ENCODE assay signal across 8 cellular contexts in the genomic region with DNA sequence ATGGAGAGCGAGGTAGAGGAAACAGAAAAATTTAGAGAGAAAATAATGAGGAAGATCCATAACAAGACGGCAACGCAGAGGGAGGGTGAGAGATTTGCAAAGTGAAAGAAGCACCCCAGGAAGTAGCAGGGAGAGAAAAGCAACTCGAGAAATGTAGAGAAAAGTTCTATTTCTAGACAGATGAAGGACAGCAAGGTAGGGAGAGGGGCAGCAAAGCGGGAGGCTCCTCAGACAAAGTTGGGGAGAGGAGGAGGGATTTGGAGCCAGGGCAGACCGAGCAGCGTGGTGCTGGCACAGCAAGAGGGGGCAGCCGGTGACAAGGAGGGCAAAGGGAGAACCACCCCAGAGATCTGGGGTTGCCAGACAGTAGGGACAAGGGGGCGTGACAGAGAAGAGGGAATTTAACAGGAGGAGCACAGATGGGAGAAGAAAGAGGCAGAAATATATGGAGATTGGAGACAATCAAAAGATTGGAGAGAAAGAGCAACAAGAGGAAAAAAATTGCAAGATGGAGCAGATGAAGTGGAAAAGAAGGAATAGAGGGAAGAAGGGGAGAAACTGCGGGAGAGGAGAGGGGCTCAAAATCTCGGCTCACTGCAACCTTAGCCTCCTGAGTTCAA. TPM values are rescaled to one million over a fixed set of nuclear protein-coding genes. Genes with fewer than 3 reads are reported as not detected.
DNase-seq lines count a peak whose midpoint lies in the region; ATAC-seq and TF ChIP-seq lines count a peak whose summit lies in the region.

No MANE protein-coding gene starts in this region.

- DNase-seq in DMS79 treated with DMSO at 0.1 percent for 48 hours (lab: John Stamatoyannopoulos, UW) (peak; percentile 42), DMS79 (lab: John Stamatoyannopoulos, UW) (no peak), right cardiac atrium (no peak), sigmoid colon (no peak), NCI-H774 (lab: John Stamatoyannopoulos, UW) (no peak), NCI-H2171 (lab: John Stamatoyannopoulos, UW) (no peak)
- DNase-seq in Jurkat, Clone E6-1 (ENCODE audit: low read depth, low spot score) = no peak
- DNase-seq in activated T-helper 2 cell treated with anti-CD3 and anti-CD28 coated beads, Interferon-gamma antibody, Interleukin-2, Interleukin-4, amounts not matched to agents 10 μg/mL and 5 μg/mL and 100 μg/mL, durations not matched to agents 14 hours and 24 hours and 36 hours (ENCODE audit: low spot score) = no peak

- peaks cover 11% of the 10 kb centered on the region for H3K4me1 Mint-ChIP-seq in activated T-helper 2 cell treated with anti-CD3 and anti-CD28 coated beads, Interferon-gamma antibody, Interleukin-2, Interleukin-4, amounts not matched to agents 10 μg/mL and 5 μg/mL and 100 μg/mL, durations not matched to agents 14 hours and 24 hours and 36 hours (ENCODE audit: low read depth)

- intact Hi-C loops in activated T-helper 2 cell treated with anti-CD3 and anti-CD28 coated beads, Interferon-gamma antibody, Interleukin-2, Interleukin-4, amounts not matched to agents 10 μg/mL and 5 μg/mL and 100 μg/mL, durations not matched to agents 14 hours and 24 hours and 36 hours (cut with micrococcal nuclease) = no loop called here
- intact Hi-C loops in right cardiac atrium (cut with DNase I) (no loop called here), sigmoid colon (cut with DNase I) (no loop called here)

- H3K4me1 ChIP-seq in right cardiac atrium (ENCODE audit: control insufficient read depth, insufficient read depth, low read length) (peaks cover 2% of the 10 kb centered on the region), sigmoid colon (peaks cover 0 to 22% (median 19%) of the 10 kb centered on the region in 4 donors)

- WGBS in right cardiac atrium = 13% methylated on average over 11 of the region's 11 CpGs
- 10 to 12% methylated on average over 11 of the region's 11 CpGs for WGBS in sigmoid colon, 2 donors

- H3K27me3 Mint-ChIP-seq in activated T-helper 2 cell treated with anti-CD3 and anti-CD28 coated beads, Interferon-gamma antibody, Interleukin-2, Interleukin-4, amounts not matched to agents 10 μg/mL and 5 μg/mL and 100 μg/mL, durations not matched to agents 14 hours and 24 hours and 36 hours (ENCODE audit: low read depth) = no peaks in the 10 kb centered on the region

- TF ChIP-seq EP300 in sigmoid colon (IDR thresholded peaks at IDR 0.05) = no peak

- H3K9me3 Mint-ChIP-seq in activated T-helper 2 cell treated with anti-CD3 and anti-CD28 coated beads, Interferon-gamma antibody, Interleukin-2, Interleukin-4, amounts not matched to agents 10 μg/mL and 5 μg/mL and 100 μg/mL, durations not matched to agents 14 hours and 24 hours and 36 hours = peaks cover 48% of the 10 kb centered on the region

- peak overlapping the region; percentile 95 for H3K27ac Mint-ChIP-seq in activated T-helper 2 cell treated with anti-CD3 and anti-CD28 coated beads, Interferon-gamma antibody, Interleukin-2, Interleukin-4, amounts not matched to agents 10 μg/mL and 5 μg/mL and 100 μg/mL, durations not matched to agents 14 hours and 24 hours and 36 hours

- peak in 1 of 2 donors; percentile 17 for ATAC-seq in right cardiac atrium

- TF ChIP-seq CTCF in sigmoid colon (IDR thresholded peaks at IDR 0.05) = no peak

- TF ChIP-seq POLR2A in sigmoid colon (IDR thresholded peaks at IDR 0.05) = no peak

- H3K36me3 ChIP-seq in sigmoid colon = peaks cover 0 to 4% (median 0%) of the 10 kb centered on the region in 4 donors

- peak overlapping the region; percentile 98 for H3K4me3 ChIP-seq in Jurkat, Clone E6-1 (ENCODE audit: low read length)
- H3K4me3 ChIP-seq in right cardiac atrium (ENCODE audit: low read length) (peak overlapping the region; percentile 80), sigmoid colon (peak overlapping the region; percentile 69 to 100 (median 94))

- H3K36me3 Mint-ChIP-seq in activated T-helper 2 cell treated with anti-CD3 and anti-CD28 coated beads, Interferon-gamma antibody, Interleukin-2, Interleukin-4, amounts not matched to agents 10 μg/mL and 5 μg/mL and 100 μg/mL, durations not matched to agents 14 hours and 24 hours and 36 hours (ENCODE audit: low read depth) = peaks cover 56% of the 10 kb centered on the region

- peak overlapping the region; percentile 98 for H3K4me3 Mint-ChIP-seq in activated T-helper 2 cell treated with anti-CD3 and anti-CD28 coated beads, Interferon-gamma antibody, Interleukin-2, Interleukin-4, amounts not matched to agents 10 μg/mL and 5 μg/mL and 100 μg/mL, durations not matched to agents 14 hours and 24 hours and 36 hours (ENCODE audit: low read depth)

- H3K9me3 ChIP-seq in right cardiac atrium (ENCODE audit: control insufficient read depth, low read length) (no peaks in the 10 kb centered on the region), sigmoid colon (peaks cover 0 to 3% (median 0%) of the 10 kb centered on the region in 4 donors)

- H3K27me3 ChIP-seq in right cardiac atrium (ENCODE audit: control insufficient read depth, insufficient read depth) (no peaks in the 10 kb centered on the region), sigmoid colon (no peaks in the 10 kb centered on the region)

- H3K27ac ChIP-seq in right cardiac atrium (ENCODE audit: low read length) (peak overlapping the region; percentile 93), sigmoid colon (peak overlapping the region; percentile 95 to 100 (median 98))

RNA-seq across cellular contexts. Expression of a gene that starts 1.0 kb away (rescaled TPM):
- 21.9 TPM for polyA plus RNA-seq in Jurkat, Clone E6-1 (2012; ENCODE audit: insufficient read depth, insufficient read length)
- 15.9 and 18.2 TPM in 2 replicates for total RNA-seq in activated T-helper 2 cell treated with anti-CD3 and anti-CD28 coated beads, Interferon-gamma antibody, Interleukin-2, Interleukin-4, amounts not matched to agents 10 μg/mL and 5 μg/mL and 100 μg/mL, durations not matched to agents 14 hours and 24 hours and 36 hours
- total RNA-seq in right cardiac atrium (10 to 100 TPM; 11.5 to 14.9 (median 12.4) TPM), sigmoid colon (10 to 100 TPM in 2 of 4 donors, 1 to 10 TPM in 2; 5.5 to 11.0 (median 9.9) TPM)
- polyA plus RNA-seq in right cardiac atrium (3.8 TPM), sigmoid colon (1 to 10 TPM; 2.8 to 5.7 (median 3.0) TPM)

RNA-seq across cellular contexts. Expression of a gene that starts 26.6 kb away (rescaled TPM):
- polyA plus RNA-seq in Jurkat, Clone E6-1 (2012; ENCODE audit: insufficient read depth, insufficient read length) = 58.0 TPM
- total RNA-seq in activated T-helper 2 cell treated with anti-CD3 and anti-CD28 coated beads, Interferon-gamma antibody, Interleukin-2, Interleukin-4, amounts not matched to agents 10 μg/mL and 5 μg/mL and 100 μg/mL, durations not matched to agents 14 hours and 24 hours and 36 hours = 3.2 and 3.6 TPM in 2 replicates
- total RNA-seq in right cardiac atrium (10 to 100 TPM; 17.3 to 21.8 (median 18.5) TPM), sigmoid colon (10 to 100 TPM in 1 of 4 donors, 1 to 10 TPM in 3; 7.5 to 11.2 (median 8.1) TPM)
- polyA plus RNA-seq in right cardiac atrium (13.4 TPM), sigmoid colon (1 to 10 TPM; 3.5 to 6.0 (median 4.2) TPM)
